In the genomic region with DNA sequence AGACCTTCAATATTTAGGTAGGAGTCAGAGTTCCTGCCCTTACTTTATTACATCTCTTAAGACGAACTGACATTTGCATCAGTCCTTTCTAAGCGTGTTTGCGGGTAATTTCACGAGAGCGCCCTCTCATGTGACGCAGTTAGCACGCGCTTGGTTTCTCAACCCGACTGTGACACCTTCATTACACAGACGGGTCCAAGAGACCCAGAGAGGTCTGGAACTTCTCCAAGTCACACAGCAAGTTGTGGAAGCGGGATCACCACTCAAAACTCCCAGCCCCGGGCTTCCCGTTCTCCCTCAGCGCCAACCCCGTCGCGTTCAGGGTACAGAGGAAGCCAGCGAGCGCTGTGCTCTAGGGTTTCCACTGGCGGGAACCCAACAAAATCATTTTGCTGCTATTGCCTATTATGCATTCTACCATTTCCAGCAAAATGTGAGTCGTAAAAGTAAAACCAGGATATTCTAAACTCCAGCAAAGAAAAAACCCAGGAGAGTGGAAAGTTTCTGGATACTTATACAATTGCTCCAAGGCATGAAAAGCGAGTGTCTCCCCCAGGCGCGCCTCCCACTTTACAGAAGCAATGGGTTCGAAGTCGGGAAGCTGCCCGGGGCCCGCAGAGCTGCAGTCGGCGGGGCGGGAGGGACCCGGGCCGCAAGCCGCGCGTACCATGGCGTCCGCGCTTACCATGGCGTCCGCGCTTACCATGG, we compare ENCODE assay signal across 8 cellular contexts. TPM values are rescaled to one million over a fixed set of nuclear protein-coding genes. Genes with fewer than 3 reads are reported as not detected.
DNase-seq lines count a peak whose midpoint lies in the region; ATAC-seq and TF ChIP-seq lines count a peak whose summit lies in the region.

No MANE protein-coding gene starts in this region.

- peak; percentile 54 for ATAC-seq in HG02678 (IDR thresholded peaks at IDR 0.05; ENCODE audit: unreplicated experiment)

- BruUV-seq in mammary epithelial cell (replicated peaks; lab: Mats Ljungman, UMichigan) = TSS peak; percentile 87

- peaks cover 12% of the 10 kb centered on the region for H3K4me1 ChIP-seq in mammary epithelial cell (ENCODE audit: insufficient read depth, low read length)

- no peaks in the 10 kb centered on the region for H4K20me1 ChIP-seq in mammary epithelial cell (ENCODE audit: insufficient read depth, low read length)

- in situ Hi-C loops in GM13977 (cut with MboI; ENCODE audit: low pct_unique_long_range_greater_than_20kb, low sequenced_read_pairs, unreplicated experiment) = no loop called here
- in situ Hi-C loops in mammary epithelial cell (cut with MboI; ENCODE audit: low sequenced_read_pairs in 2 of 2) = no loop called here

- CTCF ChIA-PET in mammary epithelial cell (lab: Charles Lee; ENCODE audit: low non-redundant PET) = interaction anchor here (0.6 to 1.0 kb wide), 3 partner anchors 77 to 1528 kb away, joined by 3 to 4 read pairs (median 3); no protein-coding TSS in a partner anchor

- peak overlapping the region; percentile 62 to 92 (median 78) for H3K4me3 ChIP-seq in mammary epithelial cell (replicated peaks in 1 of 3; ENCODE audit: insufficient read depth in 1 of 3, low read depth in 2 of 3, low read length in 3 of 3)

- peaks cover 45% of the 10 kb centered on the region for H3K79me2 ChIP-seq in mammary epithelial cell (ENCODE audit: insufficient read depth, low read length)

- 2% methylated on average over 29 of the region's 42 CpGs for WGBS in mammary epithelial cell (ENCODE audit: low coverage, missing lambda C conversion rate)

- no peaks in the 10 kb centered on the region for H3K9me3 ChIP-seq in mammary epithelial cell (replicated peaks; ENCODE audit: insufficient read depth, low read length)

- H3K27ac ChIP-seq in VCaP (peak overlapping the region; percentile 95), mammary epithelial cell (ENCODE audit: insufficient read depth, low read depth, low read length) (peak overlapping the region; percentile 88)

- DNase-seq in GM13977 (ENCODE audit: low spot score) = peak; percentile 79
- DNase-seq in NCI-H1092 treated with DMSO at 0.1 percent for 48 hours (lab: John Stamatoyannopoulos, UW) = peak; percentile 5
- DNase-seq in mammary epithelial cell = peak; percentile 77
- peak; percentile 90 for DNase-seq in iris pigment epithelial cell (ENCODE audit: low read depth)
- peak; percentile 61 for DNase-seq in stimulated activated CD4-positive, alpha-beta T cell treated with anti-CD3 and anti-CD28 coated beads, Interleukin-12 subunit alpha, Interleukin-12 subunit beta, amount 100 ng/mL, for 4 hours
- no peak for DNase-seq in mesenteric fat pad (ENCODE audit: low spot score)

- H3K36me3 ChIP-seq in mammary epithelial cell (ENCODE audit: insufficient read depth, low read length) = no peaks in the 10 kb centered on the region

- peak; percentile 43 for TF ChIP-seq CTCF in GM13977 (IDR thresholded peaks at IDR 0.05; ENCODE audit: extremely low read depth, insufficient read depth, missing control alignments)
- no peak for TF ChIP-seq CTCF in VCaP (conservative IDR thresholded peaks at IDR 0.05)
- no peak for TF ChIP-seq CTCF in mammary epithelial cell (conservative IDR thresholded peaks at IDR 0.05 in 1 of 2, IDR thresholded peaks at IDR 0.05 in 1 of 2; ENCODE audit: extremely low read depth in 1 of 2, insufficient read depth in 1 of 2, low read depth in 1 of 2, low read length in 2 of 2)

- peak overlapping the region; percentile 99 for H3K9ac ChIP-seq in mammary epithelial cell (ENCODE audit: insufficient read depth, low read length)

- H3K4me2 ChIP-seq in mammary epithelial cell (ENCODE audit: insufficient read depth, low read depth, low read length) = peak overlapping the region; percentile 91

- dilution Hi-C loops in mammary epithelial cell (cut with HindIII; ENCODE audit: low sequenced_read_pairs) = no loop called here

- no peaks in the 10 kb centered on the region for H3K27me3 ChIP-seq in mammary epithelial cell (ENCODE audit: insufficient read depth, low read length)

- H2AFZ ChIP-seq in mammary epithelial cell (ENCODE audit: low read depth, low read length) = peak overlapping the region; percentile 85

- intact Hi-C loops in mammary epithelial cell (cut with micrococcal nuclease) = loop anchor here (1.0 to 10.0 kb wide), 4 partner anchors 9 to 447 kb away; partner anchors contain the start of genes THOC1 and YES1

RNA-seq across cellular contexts. Expression of gene ENOSF1, which starts 0.6 kb away (rescaled TPM):
- total RNA-seq in mammary epithelial cell (10 to 100 TPM; 24.5 to 78.7 TPM), mesenteric fat pad (54.5 TPM)
- 16.4 TPM for polyA plus RNA-seq in mammary epithelial cell
- 121 TPM for polyA minus RNA-seq in mammary epithelial cell

RNA-seq across cellular contexts. Expression of gene TYMS, which starts 54.4 kb away (rescaled TPM):
- total RNA-seq in mammary epithelial cell = 100 to 1,000 TPM in 1 of 2 donors, 1 to 10 TPM in 1; 6.8 to 114 TPM
- polyA plus RNA-seq in mammary epithelial cell = 85.9 TPM
- 79.6 TPM for polyA minus RNA-seq in mammary epithelial cell
- 1.2 TPM for total RNA-seq in mesenteric fat pad
